In the genomic region with DNA sequence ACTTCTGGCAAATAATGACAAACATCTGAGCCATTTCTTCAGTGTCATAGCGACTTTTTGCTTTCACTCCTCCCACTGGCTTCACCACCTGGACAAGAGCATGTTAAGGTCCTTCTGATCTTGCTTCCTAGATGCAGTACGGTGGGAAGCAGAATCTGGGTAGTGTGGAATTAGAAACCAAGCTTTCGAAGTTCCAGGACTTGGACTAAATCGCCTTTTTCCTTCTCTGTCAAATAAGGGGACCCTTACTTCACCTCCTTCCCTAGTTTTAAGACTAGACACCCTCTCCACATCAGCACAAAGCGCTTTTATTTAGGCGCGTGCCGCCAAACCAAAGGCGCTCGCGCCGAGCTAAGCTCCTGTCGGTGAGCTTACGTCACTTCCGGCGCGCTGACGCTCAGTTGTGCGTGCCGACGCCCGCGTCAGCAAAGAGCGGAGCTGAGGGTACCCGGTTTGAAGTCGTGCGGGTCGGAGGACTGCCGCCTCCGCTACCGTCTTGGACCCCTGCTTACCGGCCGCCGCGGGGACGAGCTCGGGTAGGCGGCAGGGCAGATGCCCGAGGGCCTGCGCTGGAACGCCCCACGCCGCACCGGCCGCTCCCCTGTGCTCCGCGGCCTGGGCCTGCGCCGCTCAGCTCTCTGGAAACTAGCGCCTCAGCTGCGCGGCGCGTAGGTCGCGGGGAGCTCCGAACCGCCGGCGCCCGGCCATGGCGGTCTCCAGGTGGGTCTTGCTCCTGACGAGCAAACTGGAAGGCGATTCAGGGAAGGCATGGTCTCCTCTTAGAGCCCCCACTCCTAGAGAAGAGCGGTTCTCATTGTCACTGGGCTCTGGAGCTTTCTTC, we compare ENCODE assay signal across 8 cellular contexts. TPM values are rescaled to one million over a fixed set of nuclear protein-coding genes. Genes with fewer than 3 reads are reported as not detected.
DNase-seq lines count a peak whose midpoint lies in the region; ATAC-seq and TF ChIP-seq lines count a peak whose summit lies in the region.

A gene (plus strand): TSS at position 400 of the 841 bp plus-strand sequence. CDS start 307 bp downstream, at position 707.

- H3K4me2 ChIP-seq in BLaER1 treated with 17β-estradiol and CSF1 and Interleukin-3, amounts not matched to agents 10 nM and 100 nM, result peak within 1 kb of the TSS; percentile 72 to 93 (median 85)

- peaks cover 0 to 30% (median 23%) of the 10 kb centered on the region in 11 experiments; a peak in 16 of 22 replicates for H3K36me3 ChIP-seq in BLaER1 treated with 17β-estradiol and CSF1 and Interleukin-3, amounts not matched to agents 10 nM and 100 nM
- no peaks in the 10 kb centered on the region for H3K36me3 ChIP-seq in liver (ENCODE audit: control insufficient read depth in 4 of 4, insufficient read depth in 3 of 4, low read depth in 1 of 4, low read length in 3 of 4)

- intact Hi-C loops in dorsolateral prefrontal cortex (cut with DNase I), result loop anchor here (2.0 to 10.0 kb wide), 5 partner anchors 15 to 1049 kb away; a partner anchor contains a TSS

- peak; percentile 99 for ATAC-seq in HG03460 (IDR thresholded peaks at IDR 0.05; ENCODE audit: unreplicated experiment)

- peaks cover 41 to 48% (median 43%) of the 10 kb centered on the region in 11 experiments for H4K20me1 ChIP-seq in BLaER1 treated with 17β-estradiol and CSF1 and Interleukin-3, amounts not matched to agents 10 nM and 100 nM

- whole genome bisulfite sequencing in liver, result under 1% methylated on average over 65 of the region's 65 CpGs

- H3K9ac ChIP-seq in BLaER1 treated with 17β-estradiol and CSF1 and Interleukin-3, amounts not matched to agents 10 nM and 100 nM, result peak within 1 kb of the TSS; percentile 88 to 98 (median 93)
- H3K9ac ChIP-seq in liver (ENCODE audit: low read depth in 1 of 2, low read length in 2 of 2), result peak within 1 kb of the TSS; percentile 93 to 100

- H3K27ac ChIP-seq in BLaER1 treated with 17β-estradiol and CSF1 and Interleukin-3, amounts not matched to agents 10 nM and 100 nM, result peak within 1 kb of the TSS; percentile 89 to 99 (median 91)
- H3K27ac ChIP-seq in dorsolateral prefrontal cortex (peak within 1 kb of the TSS; percentile 56 to 99 (median 93)), liver (ENCODE audit: low read depth in 1 of 2, low read length in 2 of 2) (peak within 1 kb of the TSS; percentile 99)

- H3K27me3 ChIP-seq in BLaER1 treated with 17β-estradiol and CSF1 and Interleukin-3, amounts not matched to agents 10 nM and 100 nM, result no peaks in the 10 kb centered on the region
- H3K27me3 ChIP-seq in dorsolateral prefrontal cortex (no peaks in the 10 kb centered on the region), liver (ENCODE audit: control insufficient read depth in 4 of 4, insufficient read depth in 4 of 4, low read length in 3 of 4) (no peaks in the 10 kb centered on the region)

- peaks cover 19 to 48% (median 33%) of the 10 kb centered on the region in 10 experiments for H3K4me1 ChIP-seq in BLaER1 treated with 17β-estradiol and CSF1 and Interleukin-3, amounts not matched to agents 10 nM and 100 nM
- peaks cover 5 to 30% (median 10%) of the 10 kb centered on the region in 4 donors for H3K4me1 ChIP-seq in liver (ENCODE audit: control insufficient read depth in 4 of 4, insufficient read depth in 4 of 4, low read length in 3 of 4)

- H3K9me3 ChIP-seq in BLaER1 treated with 17β-estradiol and CSF1 and Interleukin-3, amounts not matched to agents 10 nM and 100 nM (replicated peaks in 1 of 11), result peaks cover 8 to 19% (median 16%) of the 10 kb centered on the region in 11 experiments; a peak in 19 of 22 replicates
- peaks cover 0 to 3% (median 0%) of the 10 kb centered on the region in 4 donors for H3K9me3 ChIP-seq in liver (ENCODE audit: control insufficient read depth in 4 of 4, low read length in 3 of 4)

- DNase-seq in GM19240 (ENCODE audit: insufficient read length, low spot score) (peak; percentile 58), NCI-H748 treated with DMSO at 0.1 percent for 48 hours (lab: John Stamatoyannopoulos, UW) (peak; percentile 43), dorsolateral prefrontal cortex (peak; percentile 89 to 97 (median 94))
- peak; percentile 90 to 92 for DNase-seq in activated CD4-positive, alpha-beta T cell treated with anti-CD3 and anti-CD28 coated beads, Interleukin-2, amount 50 U/mL, for 48 hours
- peak; percentile 90 to 92 for DNase-seq in stimulated activated CD4-positive, alpha-beta T cell treated with anti-CD3 and anti-CD28 coated beads, Interleukin-4, amount 100 ng/mL, for 4 hours

- TF ChIP-seq CTCF in dorsolateral prefrontal cortex (IDR thresholded peaks at IDR 0.05 in 54 of 56, conservative IDR thresholded peaks at IDR 0.05 in 2 of 56; ENCODE audit: low read depth in 1 of 56, partially characterized antibody in 56 of 56) (peak in 33 of 56 donors; percentile 13 to 55 (median 31)), liver (IDR thresholded peaks at IDR 0.05; ENCODE audit: low read depth, low read length, missing input control) (no peak)

- TF ChIP-seq RAD21 in liver (IDR thresholded peaks at IDR 0.05), result no peak

- H3K4me3 ChIP-seq in BLaER1 treated with 17β-estradiol and CSF1 and Interleukin-3, amounts not matched to agents 10 nM and 100 nM, result peak within 1 kb of the TSS; percentile 78 to 98 (median 88)
- H3K4me3 ChIP-seq in dorsolateral prefrontal cortex (peak within 1 kb of the TSS; percentile 39 to 100 (median 91)), liver (ENCODE audit: low read depth in 1 of 3, low read length in 3 of 3) (peak within 1 kb of the TSS; percentile 87 to 99 (median 98))

TF ChIP-seq in liver, 16 proteins besides CTCF, POLR2A, EP300 and RAD21:
- TF ChIP-seq GABPA (IDR thresholded peaks at IDR 0.05 in 1 of 2, conservative IDR thresholded peaks at IDR 0.05 in 1 of 2), result peak; percentile 78 to 94
- no peak for TF ChIP-seq NR2F2 (IDR thresholded peaks at IDR 0.05)
- peak; percentile 30 for TF ChIP-seq SP1 (IDR thresholded peaks at IDR 0.05)
- no peak for TF ChIP-seq RXRA (IDR thresholded peaks at IDR 0.05)
- TF ChIP-seq, protein P1, sequence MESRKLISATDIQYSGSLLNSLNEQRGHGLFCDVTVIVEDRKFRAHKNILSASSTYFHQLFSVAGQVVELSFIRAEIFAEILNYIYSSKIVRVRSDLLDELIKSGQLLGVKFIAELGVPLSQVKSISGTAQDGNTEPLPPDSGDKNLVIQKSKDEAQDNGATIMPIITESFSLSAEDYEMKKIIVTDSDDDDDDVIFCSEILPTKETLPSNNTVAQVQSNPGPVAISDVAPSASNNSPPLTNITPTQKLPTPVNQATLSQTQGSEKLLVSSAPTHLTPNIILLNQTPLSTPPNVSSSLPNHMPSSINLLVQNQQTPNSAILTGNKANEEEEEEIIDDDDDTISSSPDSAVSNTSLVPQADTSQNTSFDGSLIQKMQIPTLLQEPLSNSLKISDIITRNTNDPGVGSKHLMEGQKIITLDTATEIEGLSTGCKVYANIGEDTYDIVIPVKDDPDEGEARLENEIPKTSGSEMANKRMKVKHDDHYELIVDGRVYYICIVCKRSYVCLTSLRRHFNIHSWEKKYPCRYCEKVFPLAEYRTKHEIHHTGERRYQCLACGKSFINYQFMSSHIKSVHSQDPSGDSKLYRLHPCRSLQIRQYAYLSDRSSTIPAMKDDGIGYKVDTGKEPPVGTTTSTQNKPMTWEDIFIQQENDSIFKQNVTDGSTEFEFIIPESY (IDR thresholded peaks at IDR 0.05), result no peak
- no peak for TF ChIP-seq EGR1 (IDR thresholded peaks at IDR 0.05; ENCODE audit: low read depth in 2 of 2)
- peak; percentile 28 to 30 for TF ChIP-seq JUND (IDR thresholded peaks at IDR 0.05)
- TF ChIP-seq, protein P2, sequence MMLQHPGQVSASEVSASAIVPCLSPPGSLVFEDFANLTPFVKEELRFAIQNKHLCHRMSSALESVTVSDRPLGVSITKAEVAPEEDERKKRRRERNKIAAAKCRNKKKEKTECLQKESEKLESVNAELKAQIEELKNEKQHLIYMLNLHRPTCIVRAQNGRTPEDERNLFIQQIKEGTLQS (IDR thresholded peaks at IDR 0.05), result no peak
- TF ChIP-seq, protein P3, sequence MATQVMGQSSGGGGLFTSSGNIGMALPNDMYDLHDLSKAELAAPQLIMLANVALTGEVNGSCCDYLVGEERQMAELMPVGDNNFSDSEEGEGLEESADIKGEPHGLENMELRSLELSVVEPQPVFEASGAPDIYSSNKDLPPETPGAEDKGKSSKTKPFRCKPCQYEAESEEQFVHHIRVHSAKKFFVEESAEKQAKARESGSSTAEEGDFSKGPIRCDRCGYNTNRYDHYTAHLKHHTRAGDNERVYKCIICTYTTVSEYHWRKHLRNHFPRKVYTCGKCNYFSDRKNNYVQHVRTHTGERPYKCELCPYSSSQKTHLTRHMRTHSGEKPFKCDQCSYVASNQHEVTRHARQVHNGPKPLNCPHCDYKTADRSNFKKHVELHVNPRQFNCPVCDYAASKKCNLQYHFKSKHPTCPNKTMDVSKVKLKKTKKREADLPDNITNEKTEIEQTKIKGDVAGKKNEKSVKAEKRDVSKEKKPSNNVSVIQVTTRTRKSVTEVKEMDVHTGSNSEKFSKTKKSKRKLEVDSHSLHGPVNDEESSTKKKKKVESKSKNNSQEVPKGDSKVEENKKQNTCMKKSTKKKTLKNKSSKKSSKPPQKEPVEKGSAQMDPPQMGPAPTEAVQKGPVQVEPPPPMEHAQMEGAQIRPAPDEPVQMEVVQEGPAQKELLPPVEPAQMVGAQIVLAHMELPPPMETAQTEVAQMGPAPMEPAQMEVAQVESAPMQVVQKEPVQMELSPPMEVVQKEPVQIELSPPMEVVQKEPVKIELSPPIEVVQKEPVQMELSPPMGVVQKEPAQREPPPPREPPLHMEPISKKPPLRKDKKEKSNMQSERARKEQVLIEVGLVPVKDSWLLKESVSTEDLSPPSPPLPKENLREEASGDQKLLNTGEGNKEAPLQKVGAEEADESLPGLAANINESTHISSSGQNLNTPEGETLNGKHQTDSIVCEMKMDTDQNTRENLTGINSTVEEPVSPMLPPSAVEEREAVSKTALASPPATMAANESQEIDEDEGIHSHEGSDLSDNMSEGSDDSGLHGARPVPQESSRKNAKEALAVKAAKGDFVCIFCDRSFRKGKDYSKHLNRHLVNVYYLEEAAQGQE (IDR thresholded peaks at IDR 0.05), result peak; percentile 51
- TF ChIP-seq FOXA1 (IDR thresholded peaks at IDR 0.05), result no peak
- TF ChIP-seq, protein P4, sequence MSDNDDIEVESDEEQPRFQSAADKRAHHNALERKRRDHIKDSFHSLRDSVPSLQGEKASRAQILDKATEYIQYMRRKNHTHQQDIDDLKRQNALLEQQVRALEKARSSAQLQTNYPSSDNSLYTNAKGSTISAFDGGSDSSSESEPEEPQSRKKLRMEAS (IDR thresholded peaks at IDR 0.05), result peak; percentile 68
- no peak for TF ChIP-seq HNF4G (IDR thresholded peaks at IDR 0.05)
- TF ChIP-seq YY1 (IDR thresholded peaks at IDR 0.05), result peak; percentile 37
- no peak for TF ChIP-seq FOXA2 (IDR thresholded peaks at IDR 0.05)
- TF ChIP-seq HNF4A (conservative IDR thresholded peaks at IDR 0.05), result no peak
- peak; percentile 37 for TF ChIP-seq TAF1 (conservative IDR thresholded peaks at IDR 0.05)

RNA-seq across cellular contexts. Expression of the gene that starts here (rescaled TPM):
- total RNA-seq in dorsolateral prefrontal cortex, result 10 to 100 TPM; 28.2 to 65.3 (median 40.9) TPM
- 10 to 100 TPM; 26.8 to 49.6 TPM for total RNA-seq in liver
- polyA plus RNA-seq in liver, result 1 to 10 TPM; 5.9 to 9.1 TPM

Comparison
In these comparisons a context has a peak if more than half of its experiments do, and no peak if none do; other contexts are left out.
1. Peak in every context shown above with its lines: DNase-seq, ATAC-seq, H3K4me3 ChIP-seq and H3K27ac ChIP-seq.
2. DNase-seq: peak in every context shown above with its lines; median percentile 94 in dorsolateral prefrontal cortex; 91 in activated CD4-positive, alpha-beta T cell treated with anti-CD3 and anti-CD28 coated beads, Interleukin-2, amount 50 U/mL, for 48 hours; 91 in stimulated activated CD4-positive, alpha-beta T cell treated with anti-CD3 and anti-CD28 coated beads, Interleukin-4, amount 100 ng/mL, for 4 hours; 58 in GM19240; 43 in NCI-H748 treated with DMSO at 0.1 percent for 48 hours.